Comparison of ENCODE assay signal across 22 cellular contexts in genomic region chr1:172134087-172134731, GRCh38.
DNase-seq lines count a peak whose midpoint lies in the region; ATAC-seq and TF ChIP-seq lines count a peak whose summit lies in the region.
"Had no signal": no experiment of that assay in that cellular context is flagged by ENCODE, and none has a peak within 500 bp of the region (broad histone marks: within the 10 kb centered on the region; RNA-seq: fewer than 3 reads in every experiment).

No MANE protein-coding gene starts in this region.

- peak overlapping the region; percentile 83; the same call in 1 of the 2 replicates for H3K27ac ChIP-seq in Panc1 (ENCODE audit: low read length)
- H3K27ac ChIP-seq in vagina, result no peak overlapping the region
- H3K27ac ChIP-seq: transverse colon had no signal

- BruUV-seq in Calu3 (replicated peaks; lab: Mats Ljungman, UMichigan) (no TSS peak), Panc1 (replicated peaks; lab: Mats Ljungman, UMichigan) (no TSS peak)

- no peaks in the 10 kb centered on the region for H3K36me3 ChIP-seq in Panc1 (ENCODE audit: control insufficient read depth, insufficient read depth, low read length)
- no peaks in the 10 kb centered on the region for H3K36me3 ChIP-seq in vagina
- H3K36me3 ChIP-seq: transverse colon had no signal

- H3K27ac Mint-ChIP-seq in Calu3 (ENCODE audit: unreplicated experiment), result peak overlapping the region; percentile 16
- H3K27ac Mint-ChIP-seq: effector memory CD8-positive, alpha-beta T cell had no signal

- H3K9me3 Mint-ChIP-seq in Calu3 (ENCODE audit: low read depth, unreplicated experiment), result peaks cover 7% of the 10 kb centered on the region
- H3K9me3 Mint-ChIP-seq: central memory CD8-positive, alpha-beta T cell; effector memory CD8-positive, alpha-beta T cell had no signal

- DNase-seq in Calu3, result no peak
- DNase-seq in GM12865 (ENCODE audit: low read depth), result peak; percentile 42
- no peak for DNase-seq in Panc1 (ENCODE audit: low read depth, low spot score)
- DNase-seq in fibroblast of villous mesenchyme (ENCODE audit: low read depth), result peak; percentile 41
- no peak for DNase-seq in KG1 (lab: John Stamatoyannopoulos, UW)
- no peak for DNase-seq in NCI-H2081 (lab: John Stamatoyannopoulos, UW)
- no peak for DNase-seq in vagina (ENCODE audit: extremely low spot score in 2 of 2)
- DNase-seq: activated CD4-positive, alpha-beta T cell treated with anti-CD3 and anti-CD28 coated beads, Interleukin-2, amount 50 U/mL, for 1 hour; activated gamma-delta T cell; H7; NCI-H1092 treated with DMSO at 0.1 percent for 48 hours; NCI-H2227 treated with DMSO at 0.1 percent for 48 hours; NK-92 treated with Interleukin-12 subunit alpha and Interleukin-12 subunit beta, amount 100 ng/mL, for 24 hours; right cardiac atrium; SHP77; stimulated activated CD4-positive, alpha-beta T cell treated with anti-CD3 and anti-CD28 coated beads, Interleukin-2, amount 100 ng/mL, for 48 hours had no signal

- in situ Hi-C loops in Panc1 (cut with HindIII; ENCODE audit: low pct_unique_long_range_greater_than_20kb, low sequenced_read_pairs), result no loop called here

- H3K4me1 Mint-ChIP-seq in Calu3 (ENCODE audit: low read depth, unreplicated experiment), result peaks cover 15% of the 10 kb centered on the region
- H3K4me1 Mint-ChIP-seq: neural crest cell had no signal

- H3K4me3 Mint-ChIP-seq in Calu3 (ENCODE audit: low read depth, unreplicated experiment), result no peak overlapping the region
- H3K4me3 Mint-ChIP-seq: central memory CD8-positive, alpha-beta T cell; effector memory CD8-positive, alpha-beta T cell; neural crest cell had no signal

- intact Hi-C loops in Calu3 (cut with micrococcal nuclease; ENCODE audit: unreplicated experiment) (no loop called here), Panc1 (cut with micrococcal nuclease; ENCODE audit: unreplicated experiment) (no loop called here), vagina (cut with DNase I) (no loop called here)

- H3K4me1 ChIP-seq in Panc1 (ENCODE audit: control insufficient read depth, insufficient read depth, low read length) (peaks cover 13% of the 10 kb centered on the region), vagina (peaks cover 12% of the 10 kb centered on the region)
- H3K4me1 ChIP-seq: transverse colon had no signal

- H3K9me3 ChIP-seq in Panc1 (ENCODE audit: control insufficient read depth, insufficient read depth, low read depth, low read length), result peaks cover 1% of the 10 kb centered on the region; the same call in 1 of the 2 replicates
- H3K9me3 ChIP-seq in vagina, result no peaks in the 10 kb centered on the region
- H3K9me3 ChIP-seq: transverse colon had no signal

- TF ChIP-seq CTCF in Calu3 (IDR thresholded peaks at IDR 0.05; ENCODE audit: unreplicated experiment) (no peak), GM12865 (IDR thresholded peaks at IDR 0.05; ENCODE audit: insufficient read depth, low read depth, low read length, missing control alignments) (no peak), Panc1 (IDR thresholded peaks at IDR 0.05) (no peak), fibroblast of villous mesenchyme (IDR thresholded peaks at IDR 0.05; ENCODE audit: insufficient read depth, low read depth, low read length) (no peak), vagina (IDR thresholded peaks at IDR 0.05) (no peak)

- TF ChIP-seq POLR2A in vagina (IDR thresholded peaks at IDR 0.05), result no peak

- POLR2A ChIA-PET in Panc1 (lab: Charles Lee), result no interaction called here

- H3K36me3 Mint-ChIP-seq in Calu3 (ENCODE audit: insufficient read depth, unreplicated experiment), result no peaks in the 10 kb centered on the region

- CTCF ChIA-PET in Calu3 (lab: Charles Lee), result no interaction called here
- CTCF ChIA-PET in Panc1 (lab: Charles Lee), result interaction anchor here (0.5 kb wide), 1 partner anchor 148 kb away, joined by 4 read pairs; no protein-coding TSS in a partner anchor

- H3K27me3 ChIP-seq in Panc1 (ENCODE audit: control insufficient read depth, insufficient read depth, low read length) (no peaks in the 10 kb centered on the region), vagina (no peaks in the 10 kb centered on the region)
- H3K27me3 ChIP-seq: transverse colon had no signal

- no peak overlapping the region for H3K4me3 ChIP-seq in GM12865 (ENCODE audit: low read depth, low read length)
- H3K4me3 ChIP-seq in Panc1 (ENCODE audit: low read depth in 2 of 2, low read length in 2 of 2), result no peak overlapping the region
- H3K4me3 ChIP-seq in fibroblast of villous mesenchyme (ENCODE audit: low read depth, low read length), result no peak overlapping the region
- H3K4me3 ChIP-seq in vagina, result no peak overlapping the region
- H3K4me3 ChIP-seq: transverse colon had no signal

- ATAC-seq in Panc1 (no peak), GM21529 (IDR thresholded peaks at IDR 0.05; ENCODE audit: unreplicated experiment) (no peak)
- ATAC-seq: right cardiac atrium had no signal

- H3K27me3 Mint-ChIP-seq in Calu3 (ENCODE audit: unreplicated experiment), result no peaks in the 10 kb centered on the region
- H3K27me3 Mint-ChIP-seq: central memory CD8-positive, alpha-beta T cell; effector memory CD8-positive, alpha-beta T cell; IgD-negative memory B cell had no signal

Comparison
In these comparisons a context has a peak if more than half of its experiments do, and no peak if none do; other contexts are left out.
1. DNase-seq: peak in GM12865 (single experiment) and fibroblast of villous mesenchyme (single experiment); none in Calu3 (single experiment), Panc1 (single experiment), KG1 (single experiment), NCI-H2081 (0 of 2) and vagina (0 of 2).